Comparison of ENCODE assay signal across 16 cellular contexts in genomic region chr7:112726076-112726475, GRCh38.
"Had no signal": no experiment of that assay in that cellular context is flagged by ENCODE, and none has a peak within 500 bp of the region (broad histone marks: within the 10 kb centered on the region; RNA-seq: fewer than 3 reads in every experiment).

No MANE protein-coding gene starts in this region.

- H3K27me3 ChIP-seq: brain microvascular endothelial cell had no signal

- H3K79me2 ChIP-seq: parathyroid adenoma had no signal

- H3K27ac Mint-ChIP-seq: activated naive CD8-positive, alpha-beta T cell treated with anti-CD3 and anti-CD28 coated beads, Interleukin-2, amount 10 ng/mL, durations not matched to agents 7 days and 5 days; activated T-helper 1 cell treated with anti-CD3 and anti-CD28 coated beads, Interleukin-12 subunit alpha, Interleukin-12 subunit beta, Interleukin-2, Interleukin-4 antibody, amounts not matched to agents 30 ng/mL and 10 ng/mL and 1 ng/mL, durations not matched to agents 14 hours and 24 hours and 36 hours; stimulated activated naive CD8-positive, alpha-beta T cell treated with anti-CD3 and anti-CD28 coated beads, Interleukin-15, amount 100 ng/mL, for 72 hours; type B pancreatic cell had no signal

- DNase-seq: activated CD4-positive, CD25-positive, alpha-beta regulatory T cell treated with anti-CD3 and anti-CD28 coated beads, Interleukin-2, amount 50 U/mL, for 72 hours; activated naive CD4-positive, alpha-beta T cell; activated naive CD8-positive, alpha-beta T cell treated with anti-CD3 and anti-CD28 coated beads, Interleukin-2, amount 10 ng/mL, durations not matched to agents 7 days and 5 days; brain microvascular endothelial cell; effector memory CD4-positive, alpha-beta T cell; foreskin melanocyte; left colon; midbrain; stimulated activated CD4-positive, alpha-beta T cell treated with anti-CD3 and anti-CD28 coated beads, Interleukin-1b, Interleukin-23, amount 100 ng/mL, for 48 hours; stimulated activated naive CD8-positive, alpha-beta T cell treated with anti-CD3 and anti-CD28 coated beads, Interleukin-15, amount 100 ng/mL, for 72 hours had no signal

- ATAC-seq: left colon; stimulated activated naive CD8-positive, alpha-beta T cell treated with anti-CD3 and anti-CD28 coated beads, Interleukin-15, amount 100 ng/mL, for 72 hours had no signal

- H3K36me3 Mint-ChIP-seq: activated naive CD8-positive, alpha-beta T cell treated with anti-CD3 and anti-CD28 coated beads, Interleukin-2, amount 10 ng/mL, durations not matched to agents 7 days and 5 days; type B pancreatic cell had no signal

- H3K4me1 ChIP-seq: parathyroid adenoma had no signal

- H3K4me3 Mint-ChIP-seq: activated naive CD8-positive, alpha-beta T cell treated with anti-CD3 and anti-CD28 coated beads, Interleukin-2, amount 10 ng/mL, durations not matched to agents 7 days and 5 days; activated T-helper 1 cell treated with anti-CD3 and anti-CD28 coated beads, Interleukin-12 subunit alpha, Interleukin-12 subunit beta, Interleukin-2, Interleukin-4 antibody, amounts not matched to agents 30 ng/mL and 10 ng/mL and 1 ng/mL, durations not matched to agents 14 hours and 24 hours and 36 hours; central memory CD8-positive, alpha-beta T cell; neural crest cell; stimulated activated naive CD8-positive, alpha-beta T cell treated with anti-CD3 and anti-CD28 coated beads, Interleukin-15, amount 100 ng/mL, for 72 hours; type B pancreatic cell had no signal

- H3K27me3 Mint-ChIP-seq: type B pancreatic cell had no signal

- H3K4me3 ChIP-seq: lung had no signal

- H3K9ac ChIP-seq: parathyroid adenoma had no signal

- H3K4me1 Mint-ChIP-seq: activated naive CD8-positive, alpha-beta T cell treated with anti-CD3 and anti-CD28 coated beads, Interleukin-2, amount 10 ng/mL, durations not matched to agents 7 days and 5 days; central memory CD8-positive, alpha-beta T cell; neural crest cell; stimulated activated naive CD8-positive, alpha-beta T cell treated with anti-CD3 and anti-CD28 coated beads, Interleukin-15, amount 100 ng/mL, for 72 hours had no signal

- H3K27ac ChIP-seq: brain microvascular endothelial cell, parathyroid adenoma had no signal

- H2AFZ ChIP-seq: parathyroid adenoma had no signal
